In the genomic region with DNA sequence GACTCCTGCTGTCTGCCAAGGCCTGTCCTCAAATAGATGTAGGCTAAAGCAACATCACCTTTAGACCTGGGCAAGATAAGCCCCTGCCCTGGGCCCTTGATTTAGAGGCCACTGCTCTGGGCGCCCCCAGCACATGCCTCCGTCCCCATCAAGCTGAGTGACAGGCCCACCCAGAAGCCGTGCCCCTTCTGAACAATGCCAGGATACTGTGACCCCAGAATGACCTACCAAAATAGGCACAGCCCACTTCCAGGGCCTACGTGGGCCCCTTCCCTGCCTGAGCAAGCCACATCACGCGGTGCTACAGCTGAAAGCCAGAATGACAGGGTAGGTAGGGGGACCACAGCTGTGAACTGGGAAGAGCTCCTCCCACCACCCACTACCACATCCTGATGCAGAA, we compare ENCODE assay signal across 2 cellular contexts.
TF ChIP-seq lines count a peak whose summit lies in the region.

No MANE protein-coding gene starts in this region.

TF ChIP-seq in IMR-90, 13 proteins besides CTCF, POLR2A, EP300 and RAD21:
- TF ChIP-seq FOS (IDR thresholded peaks at IDR 0.05; ENCODE audit: low read depth, low read length): no peak
- no peak for TF ChIP-seq RFX5 (IDR thresholded peaks at IDR 0.05; ENCODE audit: low read depth, low read length)

TF ChIP-seq in HepG2, 621 proteins besides CTCF, POLR2A, EP300 and RAD21:
- TF ChIP-seq, protein P1, sequence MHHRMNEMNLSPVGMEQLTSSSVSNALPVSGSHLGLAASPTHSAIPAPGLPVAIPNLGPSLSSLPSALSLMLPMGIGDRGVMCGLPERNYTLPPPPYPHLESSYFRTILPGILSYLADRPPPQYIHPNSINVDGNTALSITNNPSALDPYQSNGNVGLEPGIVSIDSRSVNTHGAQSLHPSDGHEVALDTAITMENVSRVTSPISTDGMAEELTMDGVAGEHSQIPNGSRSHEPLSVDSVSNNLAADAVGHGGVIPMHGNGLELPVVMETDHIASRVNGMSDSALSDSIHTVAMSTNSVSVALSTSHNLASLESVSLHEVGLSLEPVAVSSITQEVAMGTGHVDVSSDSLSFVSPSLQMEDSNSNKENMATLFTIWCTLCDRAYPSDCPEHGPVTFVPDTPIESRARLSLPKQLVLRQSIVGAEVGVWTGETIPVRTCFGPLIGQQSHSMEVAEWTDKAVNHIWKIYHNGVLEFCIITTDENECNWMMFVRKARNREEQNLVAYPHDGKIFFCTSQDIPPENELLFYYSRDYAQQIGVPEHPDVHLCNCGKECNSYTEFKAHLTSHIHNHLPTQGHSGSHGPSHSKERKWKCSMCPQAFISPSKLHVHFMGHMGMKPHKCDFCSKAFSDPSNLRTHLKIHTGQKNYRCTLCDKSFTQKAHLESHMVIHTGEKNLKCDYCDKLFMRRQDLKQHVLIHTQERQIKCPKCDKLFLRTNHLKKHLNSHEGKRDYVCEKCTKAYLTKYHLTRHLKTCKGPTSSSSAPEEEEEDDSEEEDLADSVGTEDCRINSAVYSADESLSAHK (CRISPR knock-in tag; IDR thresholded peaks at IDR 0.05; ENCODE audit: borderline replicate concordance): no peak
- no peak for TF ChIP-seq ZNF138 (CRISPR knock-in tag; IDR thresholded peaks at IDR 0.05; ENCODE audit: low read depth)
- no peak for TF ChIP-seq CEBPG (CRISPR knock-in tag; IDR thresholded peaks at IDR 0.05)
- no peak for TF ChIP-seq PRMT3 (CRISPR knock-in tag; IDR thresholded peaks at IDR 0.05; ENCODE audit: borderline replicate concordance, low read depth)
- TF ChIP-seq HMG20B (CRISPR knock-in tag; conservative IDR thresholded peaks at IDR 0.05): no peak
- TF ChIP-seq ZNF674 (CRISPR knock-in tag; IDR thresholded peaks at IDR 0.05; ENCODE audit: low read depth): no peak
- TF ChIP-seq SP5 (CRISPR knock-in tag; IDR thresholded peaks at IDR 0.05; ENCODE audit: borderline replicate concordance, low read depth): no peak
- TF ChIP-seq ZNF549 (CRISPR knock-in tag; IDR thresholded peaks at IDR 0.05): no peak
- no peak for TF ChIP-seq ZNF251 (CRISPR knock-in tag; IDR thresholded peaks at IDR 0.05)
- TF ChIP-seq, protein P2, sequence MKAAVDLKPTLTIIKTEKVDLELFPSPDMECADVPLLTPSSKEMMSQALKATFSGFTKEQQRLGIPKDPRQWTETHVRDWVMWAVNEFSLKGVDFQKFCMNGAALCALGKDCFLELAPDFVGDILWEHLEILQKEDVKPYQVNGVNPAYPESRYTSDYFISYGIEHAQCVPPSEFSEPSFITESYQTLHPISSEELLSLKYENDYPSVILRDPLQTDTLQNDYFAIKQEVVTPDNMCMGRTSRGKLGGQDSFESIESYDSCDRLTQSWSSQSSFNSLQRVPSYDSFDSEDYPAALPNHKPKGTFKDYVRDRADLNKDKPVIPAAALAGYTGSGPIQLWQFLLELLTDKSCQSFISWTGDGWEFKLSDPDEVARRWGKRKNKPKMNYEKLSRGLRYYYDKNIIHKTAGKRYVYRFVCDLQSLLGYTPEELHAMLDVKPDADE (CRISPR knock-in tag; IDR thresholded peaks at IDR 0.05): no peak
- TF ChIP-seq POLR2AphosphoS2 (IDR thresholded peaks at IDR 0.05; ENCODE audit: low read depth, low read length): no peak
- TF ChIP-seq HOXA7 (CRISPR knock-in tag; IDR thresholded peaks at IDR 0.05): no peak
- TF ChIP-seq KAT2B (IDR thresholded peaks at IDR 0.05; ENCODE audit: borderline replicate concordance, low read depth, low read length): no peak
- no peak for TF ChIP-seq ZNF296 (CRISPR knock-in tag; conservative IDR thresholded peaks at IDR 0.05)
- no peak for TF ChIP-seq GABPA (IDR thresholded peaks at IDR 0.05; ENCODE audit: low read depth, low read length)
- no peak for TF ChIP-seq GABPA (CRISPR knock-in tag; IDR thresholded peaks at IDR 0.05; ENCODE audit: low read depth)
- TF ChIP-seq, protein P3, sequence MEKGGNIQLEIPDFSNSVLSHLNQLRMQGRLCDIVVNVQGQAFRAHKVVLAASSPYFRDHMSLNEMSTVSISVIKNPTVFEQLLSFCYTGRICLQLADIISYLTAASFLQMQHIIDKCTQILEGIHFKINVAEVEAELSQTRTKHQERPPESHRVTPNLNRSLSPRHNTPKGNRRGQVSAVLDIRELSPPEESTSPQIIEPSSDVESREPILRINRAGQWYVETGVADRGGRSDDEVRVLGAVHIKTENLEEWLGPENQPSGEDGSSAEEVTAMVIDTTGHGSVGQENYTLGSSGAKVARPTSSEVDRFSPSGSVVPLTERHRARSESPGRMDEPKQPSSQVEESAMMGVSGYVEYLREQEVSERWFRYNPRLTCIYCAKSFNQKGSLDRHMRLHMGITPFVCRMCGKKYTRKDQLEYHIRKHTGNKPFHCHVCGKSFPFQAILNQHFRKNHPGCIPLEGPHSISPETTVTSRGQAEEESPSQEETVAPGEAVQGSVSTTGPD (CRISPR knock-in tag; IDR thresholded peaks at IDR 0.05): no peak
- no peak for TF ChIP-seq ZNF101 (CRISPR knock-in tag; IDR thresholded peaks at IDR 0.05; ENCODE audit: borderline replicate concordance, low read depth)
